ENCODE assay signal across 8 cellular contexts in the genomic region with DNA sequence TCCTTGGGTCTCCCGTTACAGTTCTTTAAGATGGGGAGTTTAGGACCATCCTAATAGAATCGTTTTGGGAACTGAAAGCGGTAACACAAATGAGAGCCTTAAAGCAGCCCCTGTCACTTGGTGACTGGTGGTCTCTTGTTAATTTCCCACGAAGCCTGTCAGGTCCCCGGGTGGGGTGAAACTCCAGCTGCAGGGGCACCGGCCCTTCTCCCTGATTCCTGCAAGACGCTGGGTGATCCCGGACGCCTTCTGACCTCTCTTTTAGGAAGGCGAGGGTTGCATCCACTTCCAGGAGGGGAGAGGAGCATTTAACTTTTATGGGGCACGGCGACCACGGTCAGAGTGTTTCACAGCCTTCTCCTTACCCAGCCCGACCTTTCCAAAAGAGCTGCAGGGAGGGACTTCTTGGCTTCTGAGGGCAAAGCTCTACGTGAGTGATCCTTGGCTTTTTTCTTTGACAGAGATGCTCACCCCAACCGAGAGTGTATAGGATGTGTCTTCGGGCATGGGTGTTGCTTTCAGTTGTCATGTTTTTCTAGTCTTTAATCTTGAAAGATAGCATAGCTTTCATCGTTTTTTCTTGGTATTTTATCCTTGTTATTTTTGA. TPM values are rescaled to one million over a fixed set of nuclear protein-coding genes. Genes with fewer than 3 reads are reported as not detected.
A peak's percentile ranks its signal among the peaks of the same experiment; 100 is the strongest.
DNase-seq lines count a peak whose midpoint lies in the region; ATAC-seq, FAIRE-seq and TF ChIP-seq lines count a peak whose summit lies in the region.

No MANE protein-coding gene starts in this region.

- peak overlapping the region; percentile 75 for H3K4me3 ChIP-seq in BJ (ENCODE audit: low read depth, low read length)
- H3K4me3 ChIP-seq in RWPE2 (ENCODE audit: severe bottlenecking), result peak overlapping the region; percentile 74
- H3K4me3 ChIP-seq in H1 (ENCODE audit: extremely low read depth in 1 of 4, insufficient read depth in 2 of 4, low read depth in 3 of 4, low read length in 4 of 4), result peak overlapping the region; percentile 80 to 100 (median 95)
- peak overlapping the region; percentile 89 for H3K4me3 ChIP-seq in naive thymus-derived CD4-positive, alpha-beta T cell (ENCODE audit: low read length)

- H3K9me3 ChIP-seq in RWPE2 (ENCODE audit: severe bottlenecking), result no peaks in the 10 kb centered on the region
- peaks cover 7 to 9% of the 10 kb centered on the region in 2 experiments; a peak in 1 of 4 replicates for H3K9me3 ChIP-seq in H1 (ENCODE audit: insufficient read depth in 2 of 2, low read depth in 1 of 2, low read length in 1 of 2)
- H3K9me3 ChIP-seq in naive thymus-derived CD4-positive, alpha-beta T cell (ENCODE audit: control insufficient read depth in 2 of 3, low read length in 3 of 3), result peaks cover 0 to 25% (median 5%) of the 10 kb centered on the region in 3 experiments

- H3K9me3 Mint-ChIP-seq in naive thymus-derived CD4-positive, alpha-beta T cell, result peaks cover 4 to 40% (median 23%) of the 10 kb centered on the region in 11 donors

- TF ChIP-seq RAD21 in H1 (IDR thresholded peaks at IDR 0.05 in 1 of 2, conservative IDR thresholded peaks at IDR 0.05 in 1 of 2; ENCODE audit: low read depth in 2 of 2, low read length in 2 of 2), result no peak

- peak overlapping the region in 3 of 4 experiments; percentile 1 to 64 (median 9); a peak in 2 of 7 replicates for H3K9ac ChIP-seq in H1 (replicated peaks in 1 of 4; ENCODE audit: extremely low read depth in 1 of 4, low read depth in 3 of 4, low read length in 3 of 4)

- no peak overlapping the region for H2BK20ac ChIP-seq in H1 (ENCODE audit: low read length)

- H3K4me1 ChIP-seq in RWPE2 (ENCODE audit: insufficient read depth, poor library complexity, severe bottlenecking) (no peaks in the 10 kb centered on the region), H1 (replicated peaks in 1 of 4; ENCODE audit: control insufficient read depth in 3 of 4, insufficient read depth in 4 of 4, low read length in 3 of 4) (no peaks in the 10 kb centered on the region)
- peaks cover 3 to 8% of the 10 kb centered on the region in 2 donors for H3K4me1 ChIP-seq in naive thymus-derived CD4-positive, alpha-beta T cell (ENCODE audit: control insufficient read depth in 2 of 2, insufficient read depth in 2 of 2, low read length in 2 of 2)

- no peak overlapping the region for H3K14ac ChIP-seq in H1 (ENCODE audit: insufficient read length)

- H3K27ac Mint-ChIP-seq in naive thymus-derived CD4-positive, alpha-beta T cell, result peak overlapping the region; percentile 22 to 97 (median 86)

- peaks cover 16 to 38% (median 31%) of the 10 kb centered on the region in 7 donors for H3K4me1 Mint-ChIP-seq in naive thymus-derived CD4-positive, alpha-beta T cell

- no peaks in the 10 kb centered on the region; the same call in 1 of the 2 replicates for H3K79me1 ChIP-seq in H1 (ENCODE audit: low read depth, low read length)

- no peak for TF ChIP-seq CTCF in BJ (IDR thresholded peaks at IDR 0.05; ENCODE audit: insufficient read depth, low read depth, low read length)
- TF ChIP-seq CTCF in RWPE2 (IDR thresholded peaks at IDR 0.05; ENCODE audit: poor library complexity, severe bottlenecking), result no peak
- TF ChIP-seq CTCF in H1 (IDR thresholded peaks at IDR 0.05; ENCODE audit: control extremely low read depth in 1 of 3, insufficient read depth in 1 of 3, low read depth in 1 of 3, low read length in 3 of 3), result no peak

- no peak overlapping the region for H3K18ac ChIP-seq in H1 (ENCODE audit: extremely low read depth, low read length)

- H2BK120ac ChIP-seq in H1 (replicated peaks; ENCODE audit: low read depth, low read length), result no peak overlapping the region

- no peak overlapping the region for H4K8ac ChIP-seq in H1 (ENCODE audit: extremely low read depth, insufficient read depth, low read length)

- POLR2A ChIA-PET in BJ (lab: Charles Lee) (interaction anchor here (0.7 kb wide), 1 partner anchor 42 kb away, joined by 4 read pairs; no protein-coding TSS in a partner anchor), H1 (lab: Charles Lee; ENCODE audit: partially characterized antibody) (interaction anchor here (0.7 to 3.8 kb wide), 4 partner anchors 19 to 51 kb away, joined by 3 to 27 read pairs (median 12); a partner anchor contains a TSS)
- POLR2A ChIA-PET in naive thymus-derived CD4-positive, alpha-beta T cell (lab: Charles Lee), result interaction anchor here (0.8 to 1.4 kb wide), 4 partner anchors 27 to 188 kb away, joined by 3 to 4 read pairs (median 4); a partner anchor contains a TSS

- TF ChIP-seq EP300 in H1 (IDR thresholded peaks at IDR 0.05; ENCODE audit: borderline replicate concordance in 1 of 2, low read depth in 2 of 2, low read length in 2 of 2), result no peak

- H3K23ac ChIP-seq in H1 (ENCODE audit: insufficient read length), result no peak overlapping the region

- H2BK15ac ChIP-seq in H1 (ENCODE audit: low read length), result no peak overlapping the region

- DNase-seq in BJ (ENCODE audit: low read depth) (no peak), RWPE2 (ENCODE audit: low spot score) (no peak), H1 (ENCODE audit: low read depth in 1 of 2, low spot score in 2 of 2) (no peak), GM12892 (ENCODE audit: insufficient read length) (no peak), SKM-1 treated with dmso at 0.1 percent for 144 hours (lab: John Stamatoyannopoulos, UW; ENCODE audit: unreplicated experiment) (no peak)
- DNase-seq in naive thymus-derived CD4-positive, alpha-beta T cell, result peak in 1 of 9 donors; percentile 1

- intact Hi-C loops in naive thymus-derived CD4-positive, alpha-beta T cell (cut with micrococcal nuclease), result loop anchor here (1.0 to 2.0 kb wide), 15 partner anchors 20 to 386 kb away; a partner anchor contains a TSS

- peaks cover 12 to 45% (median 39%) of the 10 kb centered on the region in 5 donors for H3K36me3 Mint-ChIP-seq in naive thymus-derived CD4-positive, alpha-beta T cell

- H2AK5ac ChIP-seq in H1 (ENCODE audit: low read depth, low read length), result no peak overlapping the region

- TF ChIP-seq POLR2A in H1 (IDR thresholded peaks at IDR 0.05; ENCODE audit: control extremely low read depth in 1 of 2, low read depth in 2 of 2, low read length in 2 of 2) (no peak), GM12892 (IDR thresholded peaks at IDR 0.05; ENCODE audit: low read depth, low read length) (no peak)

- H3K27me3 ChIP-seq in BJ (ENCODE audit: control insufficient read depth, insufficient read depth, low read length), result no peaks in the 10 kb centered on the region
- no peaks in the 10 kb centered on the region for H3K27me3 ChIP-seq in RWPE2 (ENCODE audit: insufficient read depth, poor library complexity, severe bottlenecking)
- H3K27me3 ChIP-seq in H1 (replicated peaks in 1 of 4; ENCODE audit: control insufficient read depth in 3 of 4, extremely low read depth in 1 of 4, insufficient read depth in 3 of 4, low read length in 3 of 4), result no peaks in the 10 kb centered on the region
- H3K27me3 ChIP-seq in naive thymus-derived CD4-positive, alpha-beta T cell (ENCODE audit: control insufficient read depth in 2 of 2, insufficient read depth in 2 of 2, low read length in 2 of 2), result no peaks in the 10 kb centered on the region

- no peak overlapping the region for H3K4ac ChIP-seq in H1 (replicated peaks; ENCODE audit: insufficient read length, low read depth, low read length)

- no peaks in the 10 kb centered on the region for H3K27me3 Mint-ChIP-seq in naive thymus-derived CD4-positive, alpha-beta T cell

- CTCF ChIA-PET in BJ (lab: Yijun Ruan, JAX), result interaction anchor here (0.6 to 1.0 kb wide), 2 partner anchors 14 to 470 kb away, joined by 3 read pairs; no protein-coding TSS in a partner anchor
- CTCF ChIA-PET in H1 (lab: Charles Lee; ENCODE audit: partially characterized antibody), result interaction anchor here (0.6 to 0.8 kb wide), 2 partner anchors 92 to 109 kb away, joined by 3 read pairs; no protein-coding TSS in a partner anchor
- CTCF ChIA-PET in naive thymus-derived CD4-positive, alpha-beta T cell (lab: Charles Lee), result interaction anchor here (0.5 kb wide), 1 partner anchor 336 kb away, joined by 5 read pairs; no protein-coding TSS in a partner anchor

- 18% methylated on average over 18 of the region's 18 CpGs; no CpG with 5 or more reads in 1 of the 2 experiments for WGBS in H1 (ENCODE audit: extremely low coverage in 1 of 2, insufficient coverage in 1 of 2, insufficient read length in 1 of 2, insufficient replicate concordance in 2 of 2, low coverage in 1 of 2, low lambda C conversion rate in 2 of 2, missing lambda C conversion rate in 1 of 2), 2 experiments

- peak overlapping the region; percentile 95 to 100 (median 99) for H3K4me3 Mint-ChIP-seq in naive thymus-derived CD4-positive, alpha-beta T cell

- H4K20me1 ChIP-seq in H1 (replicated peaks in 1 of 2; ENCODE audit: control insufficient read depth in 1 of 2, insufficient read depth in 2 of 2, low read length in 2 of 2), result no peaks in the 10 kb centered on the region

- H2AFZ ChIP-seq in H1 (ENCODE audit: low read length), result peak overlapping the region; percentile 76

- H3K79me2 ChIP-seq in H1 (ENCODE audit: control insufficient read depth in 1 of 2, insufficient read depth in 2 of 2, low read length in 2 of 2), result peaks cover 0 to 14% of the 10 kb centered on the region in 2 experiments; a peak in 2 of 4 replicates

- no peak overlapping the region for H3K56ac ChIP-seq in H1 (replicated peaks; ENCODE audit: insufficient read length, low read depth, low read length)

- H3K23me2 ChIP-seq in H1 (ENCODE audit: low read depth, low read length), result peaks cover 4% of the 10 kb centered on the region; the same call in 1 of the 2 replicates

- H2BK12ac ChIP-seq in H1 (ENCODE audit: low read depth, low read length), result no peak overlapping the region

- FAIRE-seq in H1 (lab: Jason Lieb, UNC), result no peak
- no peak for FAIRE-seq in GM12892 (lab: Jason Lieb, UNC)

- peak overlapping the region; percentile 69 to 86 for H3K4me2 ChIP-seq in H1 (ENCODE audit: insufficient read depth in 1 of 2, low read depth in 2 of 2, low read length in 2 of 2)

- no peak overlapping the region for H2BK5ac ChIP-seq in H1 (ENCODE audit: low read depth, low read length)

- H4K91ac ChIP-seq in H1 (replicated peaks; ENCODE audit: insufficient read length, low read length), result no peak overlapping the region

- H3K27ac ChIP-seq in RWPE2 (ENCODE audit: poor library complexity, severe bottlenecking) (no peak overlapping the region), H1 (ENCODE audit: low read depth, low read length) (no peak overlapping the region)
- H3K27ac ChIP-seq in naive thymus-derived CD4-positive, alpha-beta T cell (ENCODE audit: low read depth, low read length), result peak overlapping the region; percentile 68

- ATAC-seq in GM21737 (IDR thresholded peaks at IDR 0.05; ENCODE audit: unreplicated experiment) (peak; percentile 13), RWPE2 (ENCODE audit: low read depth) (no peak; the same call in 2 of the 3 replicates), HG03135 (IDR thresholded peaks at IDR 0.05; ENCODE audit: unreplicated experiment) (no peak)
- no peak for ATAC-seq in naive thymus-derived CD4-positive, alpha-beta T cell

- H3K36me3 ChIP-seq in BJ (ENCODE audit: control insufficient read depth, insufficient read depth, low read length) (peaks cover 7% of the 10 kb centered on the region), RWPE2 (ENCODE audit: low read depth) (peaks cover 15% of the 10 kb centered on the region), H1 (ENCODE audit: control insufficient read depth in 2 of 4, insufficient read depth in 4 of 4, low read length in 3 of 4) (peaks cover 0 to 13% (median 3%) of the 10 kb centered on the region in 4 experiments; a peak in 5 of 8 replicates)
- H3K36me3 ChIP-seq in naive thymus-derived CD4-positive, alpha-beta T cell (ENCODE audit: control insufficient read depth in 2 of 3, insufficient read depth in 3 of 3, low read length in 3 of 3), result peaks cover 2 to 32% (median 4%) of the 10 kb centered on the region in 3 experiments

- H4K5ac ChIP-seq in H1 (ENCODE audit: insufficient read length, low read depth, low read length), result no peak overlapping the region

RNA-seq across cellular contexts. Expression of a gene that starts 0.7 kb away (rescaled TPM):
- polyA plus RNA-seq in BJ (2011; rRNA removed), result 1.3 and 2.5 TPM in 2 replicates
- polyA minus RNA-seq in BJ (2011; rRNA and poly(A)+ RNA removed), result 2.2 and 4.1 TPM in 2 replicates
- total RNA-seq in H1 (2021; fragmentation: NEBNext Ultra II Directional; extraction: Animal tissue kit (Norgen Biotek cat#: 25700)), result 4.3 and 5.0 TPM in 2 replicates
- polyA plus RNA-seq in H1 (2011; rRNA removed), result 0.60 and 0.98 TPM in 2 replicates
- polyA plus RNA-seq in H1 (2011; cell fraction: cytosol; rRNA removed), result 0.66 TPM
- 0.60 TPM for polyA plus RNA-seq in H1 (2011; cell fraction: nucleus; rRNA removed)
- 1.8 to 3.4 TPM (median 2.5 TPM) in 4 replicates for polyA plus RNA-seq in H1 (2012, experiment 1 of 2)
- 0.09 TPM for polyA plus RNA-seq in H1 (2012, experiment 2 of 2)
- 2.2 TPM for polyA plus RNA-seq in H1 (2013, experiment 1 of 2)
- polyA plus RNA-seq in H1 (2013, experiment 2 of 2), result 2.4 TPM
- 2.2 and 3.8 TPM in 2 replicates for polyA minus RNA-seq in H1 (2011; rRNA and poly(A)+ RNA removed)
- polyA minus RNA-seq in H1 (2011; cell fraction: cytosol; rRNA and poly(A)+ RNA removed), result 1.8 TPM
- polyA minus RNA-seq in H1 (2011; cell fraction: nucleus; rRNA and poly(A)+ RNA removed), result 5.4 TPM
- 10 to 100 TPM in 1 of 5 experiments, 1 to 10 TPM in 3, under 1 TPM in 1; 0.69 to 13.0 (median 5.1) TPM for total RNA-seq in naive thymus-derived CD4-positive, alpha-beta T cell
- 1 to 10 TPM; 1.9 to 5.8 TPM for polyA plus RNA-seq in naive thymus-derived CD4-positive, alpha-beta T cell
- 2.4 TPM for polyA plus RNA-seq in GM12892 (2012; ENCODE audit: missing spikeins)

RNA-seq across cellular contexts. Expression of a gene that starts 19.7 kb away (rescaled TPM):
- polyA plus RNA-seq in BJ (2011; rRNA removed), result 13.2 and 17.1 TPM in 2 replicates
- polyA minus RNA-seq in BJ (2011; rRNA and poly(A)+ RNA removed), result 13.8 and 18.7 TPM in 2 replicates
- total RNA-seq in H1 (2021; fragmentation: NEBNext Ultra II Directional; extraction: Animal tissue kit (Norgen Biotek cat#: 25700)), result 12.7 and 17.2 TPM in 2 replicates
- polyA plus RNA-seq in H1 (2011; rRNA removed), result 3.7 and 4.3 TPM in 2 replicates
- 9.3 TPM for polyA plus RNA-seq in H1 (2011; cell fraction: cytosol; rRNA removed)
- 7.2 TPM for polyA plus RNA-seq in H1 (2011; cell fraction: nucleus; rRNA removed)
- 6.7 to 12.2 TPM (median 9.7 TPM) in 4 replicates for polyA plus RNA-seq in H1 (2012, experiment 1 of 2)
- polyA plus RNA-seq in H1 (2012, experiment 2 of 2), result 1.2 TPM
- polyA plus RNA-seq in H1 (2013, experiment 1 of 2), result 8.1 TPM
- polyA plus RNA-seq in H1 (2013, experiment 2 of 2), result 7.7 TPM
- 13.5 and 13.9 TPM in 2 replicates for polyA minus RNA-seq in H1 (2011; rRNA and poly(A)+ RNA removed)
- polyA minus RNA-seq in H1 (2011; cell fraction: cytosol; rRNA and poly(A)+ RNA removed), result 5.7 TPM
- polyA minus RNA-seq in H1 (2011; cell fraction: nucleus; rRNA and poly(A)+ RNA removed), result 23.5 TPM
- 10 to 100 TPM; 35.0 to 82.0 (median 44.2) TPM for total RNA-seq in naive thymus-derived CD4-positive, alpha-beta T cell
- 10 to 100 TPM; 11.1 to 17.1 TPM for polyA plus RNA-seq in naive thymus-derived CD4-positive, alpha-beta T cell
- polyA plus RNA-seq in GM12892 (2012; ENCODE audit: missing spikeins), result 22.3 TPM

RNA-seq across cellular contexts. Expression of a gene that starts 27.5 kb away (rescaled TPM):
- 3.1 and 5.0 TPM in 2 replicates for polyA plus RNA-seq in BJ (2011; rRNA removed)
- 4.9 and 5.3 TPM in 2 replicates for polyA minus RNA-seq in BJ (2011; rRNA and poly(A)+ RNA removed)
- 8.7 and 12.3 TPM in 2 replicates for total RNA-seq in H1 (2021; fragmentation: NEBNext Ultra II Directional; extraction: Animal tissue kit (Norgen Biotek cat#: 25700))
- 1.3 and 1.9 TPM in 2 replicates for polyA plus RNA-seq in H1 (2011; rRNA removed)
- polyA plus RNA-seq in H1 (2011; cell fraction: cytosol; rRNA removed), result 2.2 TPM
- 3.5 TPM for polyA plus RNA-seq in H1 (2011; cell fraction: nucleus; rRNA removed)
- polyA plus RNA-seq in H1 (2012, experiment 1 of 2), result 4.9 to 6.7 TPM (median 5.0 TPM) in 4 replicates
- 0.38 TPM for polyA plus RNA-seq in H1 (2012, experiment 2 of 2)
- 4.1 TPM for polyA plus RNA-seq in H1 (2013, experiment 1 of 2)
- polyA plus RNA-seq in H1 (2013, experiment 2 of 2), result 4.3 TPM
- 7.5 and 10.1 TPM in 2 replicates for polyA minus RNA-seq in H1 (2011; rRNA and poly(A)+ RNA removed)
- 2.9 TPM for polyA minus RNA-seq in H1 (2011; cell fraction: cytosol; rRNA and poly(A)+ RNA removed)
- polyA minus RNA-seq in H1 (2011; cell fraction: nucleus; rRNA and poly(A)+ RNA removed), result 10.7 TPM
- total RNA-seq in naive thymus-derived CD4-positive, alpha-beta T cell, result 10 to 100 TPM in 3 of 5 experiments, 1 to 10 TPM in 2; 2.8 to 25.2 (median 13.4) TPM
- polyA plus RNA-seq in naive thymus-derived CD4-positive, alpha-beta T cell, result 1 to 10 TPM; 3.7 to 9.5 TPM
- 6.8 TPM for polyA plus RNA-seq in GM12892 (2012; ENCODE audit: missing spikeins)

RNA-seq across cellular contexts. Expression of a gene that starts 41.9 kb away (rescaled TPM):
- polyA plus RNA-seq in BJ (2011; rRNA removed) (1.0 and 1.4 TPM in 2 replicates), H1 (2011; rRNA removed) (0.77 and 1.1 TPM in 2 replicates)
- polyA minus RNA-seq in BJ (2011; rRNA and poly(A)+ RNA removed), result 1.9 and 2.1 TPM in 2 replicates
- 3.4 and 3.5 TPM in 2 replicates for total RNA-seq in H1 (2021; fragmentation: NEBNext Ultra II Directional; extraction: Animal tissue kit (Norgen Biotek cat#: 25700))
- 1.1 TPM for polyA plus RNA-seq in H1 (2011; cell fraction: cytosol; rRNA removed)
- 0.68 TPM for polyA plus RNA-seq in H1 (2011; cell fraction: nucleus; rRNA removed)
- polyA plus RNA-seq in H1 (2012, experiment 1 of 2), result 0.94 to 1.1 TPM (median 0.98 TPM) in 4 replicates
- 0.20 TPM for polyA plus RNA-seq in H1 (2012, experiment 2 of 2)
- 1.8 TPM for polyA plus RNA-seq in H1 (2013, experiment 1 of 2)
- 1.7 TPM for polyA plus RNA-seq in H1 (2013, experiment 2 of 2)
- polyA minus RNA-seq in H1 (2011; rRNA and poly(A)+ RNA removed), result 2.7 and 3.5 TPM in 2 replicates
- 2.3 TPM for polyA minus RNA-seq in H1 (2011; cell fraction: cytosol; rRNA and poly(A)+ RNA removed)
- polyA minus RNA-seq in H1 (2011; cell fraction: nucleus; rRNA and poly(A)+ RNA removed), result 1.00 TPM
- 1 to 10 TPM; 1.9 to 4.4 (median 2.4) TPM for total RNA-seq in naive thymus-derived CD4-positive, alpha-beta T cell
- polyA plus RNA-seq in naive thymus-derived CD4-positive, alpha-beta T cell, result under 1 TPM; 0.54 to 0.61 TPM
- polyA plus RNA-seq in GM12892 (2012; ENCODE audit: missing spikeins), result 1.4 TPM

RNA-seq across cellular contexts. Expression of a gene that starts 51.0 kb away (rescaled TPM):
- polyA plus RNA-seq in BJ (2011; rRNA removed) (11.0 and 16.4 TPM in 2 replicates), H1 (2011; rRNA removed) (3.2 and 4.1 TPM in 2 replicates)
- 7.3 TPM in 2 replicates for polyA minus RNA-seq in BJ (2011; rRNA and poly(A)+ RNA removed)
- total RNA-seq in H1 (2021; fragmentation: NEBNext Ultra II Directional; extraction: Animal tissue kit (Norgen Biotek cat#: 25700)), result 12.6 and 18.3 TPM in 2 replicates
- 8.9 TPM for polyA plus RNA-seq in H1 (2011; cell fraction: cytosol; rRNA removed)
- polyA plus RNA-seq in H1 (2011; cell fraction: nucleus; rRNA removed), result 6.3 TPM
- polyA plus RNA-seq in H1 (2012, experiment 1 of 2), result 8.3 to 12.9 TPM (median 10.1 TPM) in 4 replicates
- 1.6 TPM for polyA plus RNA-seq in H1 (2012, experiment 2 of 2)
- polyA plus RNA-seq in H1 (2013, experiment 1 of 2), result 10.4 TPM
- 9.7 TPM for polyA plus RNA-seq in H1 (2013, experiment 2 of 2)
- polyA minus RNA-seq in H1 (2011; rRNA and poly(A)+ RNA removed), result 10.3 and 11.2 TPM in 2 replicates
- 2.9 TPM for polyA minus RNA-seq in H1 (2011; cell fraction: cytosol; rRNA and poly(A)+ RNA removed)
- 15.1 TPM for polyA minus RNA-seq in H1 (2011; cell fraction: nucleus; rRNA and poly(A)+ RNA removed)
- 10 to 100 TPM; 14.0 to 59.9 (median 20.3) TPM for total RNA-seq in naive thymus-derived CD4-positive, alpha-beta T cell
- 10 to 100 TPM; 26.0 to 28.1 TPM for polyA plus RNA-seq in naive thymus-derived CD4-positive, alpha-beta T cell
- 27.1 TPM for polyA plus RNA-seq in GM12892 (2012; ENCODE audit: missing spikeins)
